ENCODE assay signal across 8 cellular contexts in genomic region chr3:40452562-40452875, GRCh38. TPM values are rescaled to one million over a fixed set of nuclear protein-coding genes. Genes with fewer than 3 reads are reported as not detected.
DNase-seq lines count a peak whose midpoint lies in the region; ATAC-seq and TF ChIP-seq lines count a peak whose summit lies in the region.

No MANE protein-coding gene starts in this region.

- TF ChIP-seq CTCF in left lung (IDR thresholded peaks at IDR 0.05), result no peak
- no peak for TF ChIP-seq CTCF in testis (IDR thresholded peaks at IDR 0.05)

- H3K27ac ChIP-seq in angular gyrus (ENCODE audit: low read depth, low read length) (peak overlapping the region; percentile 94), left lung (peak overlapping the region; percentile 91 to 93), testis (peak overlapping the region; percentile 90 to 92)

- no peaks in the 10 kb centered on the region for H3K9me3 Mint-ChIP-seq in activated CD4-positive, alpha-beta T cell treated with anti-CD3 and anti-CD28 coated beads for 36 hours (ENCODE audit: low read depth)

- DNase-seq in activated CD4-positive, alpha-beta T cell treated with anti-CD3 and anti-CD28 coated beads for 36 hours, result no peak
- no peak for DNase-seq in activated CD4-positive, alpha-beta T cell treated with anti-CD3 and anti-CD28 coated beads for 1 hour
- no peak for DNase-seq in left lung
- no peak for DNase-seq in testis
- DNase-seq in SW480 (ENCODE audit: low spot score), result no peak

- 1% methylated on average over 7 of the region's 7 CpGs for WGBS in testis, 2 donors

- peaks cover 6 to 29% of the 10 kb centered on the region in 2 donors for H3K4me1 ChIP-seq in left lung
- peaks cover 14% of the 10 kb centered on the region for H3K4me1 ChIP-seq in testis

- intact Hi-C loops in activated CD4-positive, alpha-beta T cell treated with anti-CD3 and anti-CD28 coated beads for 36 hours (cut with DNase I, micrococcal nuclease), result loop anchor here (2.0 to 10.0 kb wide), 6 partner anchors 24 to 1510 kb away; partner anchors contain the start of genes SCN11A (in 1 of the 2), ULK4 (in 1 of the 2), WDR48 (in 1 of the 2) and ZNF619 (in 1 of the 2)
- intact Hi-C loops in left lung (cut with DNase I) (no loop called here), testis (cut with DNase I; ENCODE audit: low total_unique reads) (loop anchor here (10.0 kb wide), 1 partner anchor 138 kb away; no protein-coding TSS in a partner anchor)

- ATAC-seq in activated CD4-positive, alpha-beta T cell treated with anti-CD3 and anti-CD28 coated beads for 36 hours, result no peak
- ATAC-seq in left lung (peak; percentile 32), GM19351 (IDR thresholded peaks at IDR 0.05; ENCODE audit: unreplicated experiment) (no peak), HG02588 (IDR thresholded peaks at IDR 0.05; ENCODE audit: unreplicated experiment) (no peak)

- H3K27me3 ChIP-seq in left lung (no peaks in the 10 kb centered on the region), testis (no peaks in the 10 kb centered on the region)

- peaks cover 3% of the 10 kb centered on the region for H3K36me3 Mint-ChIP-seq in activated CD4-positive, alpha-beta T cell treated with anti-CD3 and anti-CD28 coated beads for 36 hours (ENCODE audit: low read depth)

- peaks cover 30% of the 10 kb centered on the region for H3K4me1 Mint-ChIP-seq in activated CD4-positive, alpha-beta T cell treated with anti-CD3 and anti-CD28 coated beads for 36 hours

- POLR2A ChIA-PET in activated CD4-positive, alpha-beta T cell treated with anti-CD3 and anti-CD28 coated beads for 36 hours (lab: Charles Lee), result no interaction called here

- no peak for TF ChIP-seq POLR2A in testis (IDR thresholded peaks at IDR 0.05)

- H3K36me3 ChIP-seq in left lung (no peaks in the 10 kb centered on the region), testis (ENCODE audit: low read depth, missing control alignments) (no peaks in the 10 kb centered on the region)

- no peaks in the 10 kb centered on the region for H3K9me3 ChIP-seq in left lung
- H3K9me3 ChIP-seq in testis, result no peaks in the 10 kb centered on the region

- CTCF ChIA-PET in activated CD4-positive, alpha-beta T cell treated with anti-CD3 and anti-CD28 coated beads for 36 hours (lab: Charles Lee), result interaction anchor here (0.6 to 1.6 kb wide), 2 partner anchors 25 to 124 kb away, joined by 3 to 6 read pairs; partner anchors contain the start of gene ZNF619

- peak overlapping the region; percentile 57 to 66 for H3K4me3 ChIP-seq in left lung
- H3K4me3 ChIP-seq in testis, result peak overlapping the region; percentile 61 to 77

- no peaks in the 10 kb centered on the region for H3K27me3 Mint-ChIP-seq in activated CD4-positive, alpha-beta T cell treated with anti-CD3 and anti-CD28 coated beads for 36 hours

- H3K4me3 Mint-ChIP-seq in activated CD4-positive, alpha-beta T cell treated with anti-CD3 and anti-CD28 coated beads for 36 hours, result peak overlapping the region; percentile 96

- peak overlapping the region; percentile 96 for H3K27ac Mint-ChIP-seq in activated CD4-positive, alpha-beta T cell treated with anti-CD3 and anti-CD28 coated beads for 36 hours

RNA-seq across cellular contexts. Expression of gene RPL14, which starts 4.6 kb away (rescaled TPM):
- total RNA-seq in activated CD4-positive, alpha-beta T cell treated with anti-CD3 and anti-CD28 coated beads for 36 hours, result 1,000 to 10,000 TPM; 3,053 to 3,976 TPM
- 1,000 to 10,000 TPM; 1,295 to 1,533 TPM for total RNA-seq in left lung
- total RNA-seq in testis, result 100 to 1,000 TPM; 100 to 170 TPM
- 361 TPM for polyA plus RNA-seq in testis (ENCODE audit: insufficient read depth, low read depth, low replicate concordance)

RNA-seq across cellular contexts. Expression of gene ZNF619, which starts 24.4 kb away (rescaled TPM):
- total RNA-seq in activated CD4-positive, alpha-beta T cell treated with anti-CD3 and anti-CD28 coated beads for 36 hours, result 1 to 10 TPM; 5.6 to 7.0 TPM
- total RNA-seq in left lung, result 1 to 10 TPM; 6.9 TPM
- 1 to 10 TPM; 4.1 to 4.4 TPM for total RNA-seq in testis
- 3.0 TPM for polyA plus RNA-seq in testis (ENCODE audit: insufficient read depth, low read depth, low replicate concordance)

RNA-seq across cellular contexts. Expression of gene ZNF620, which starts 53.3 kb away (rescaled TPM):
- 1 to 10 TPM; 3.8 to 3.9 TPM for total RNA-seq in activated CD4-positive, alpha-beta T cell treated with anti-CD3 and anti-CD28 coated beads for 36 hours
- total RNA-seq in left lung (1 to 10 TPM; 5.5 to 6.0 TPM), testis (1 to 10 TPM; 3.7 to 4.2 TPM)
- polyA plus RNA-seq in testis (ENCODE audit: insufficient read depth, low read depth, low replicate concordance), result 1.6 TPM

Comparison
In these comparisons a context has a peak if more than half of its experiments do, and no peak if none do; other contexts are left out.
1. RNA of gene RPL14, which starts 4.6 kb away (total RNA-seq): 3,053 to 3,976 TPM in activated CD4-positive, alpha-beta T cell treated with anti-CD3 and anti-CD28 coated beads for 36 hours and 1,295 to 1,533 TPM in left lung; 100 to 170 TPM in testis; every median in the first group is over 4 times any median in the second.
2. intact Hi-C loops: an anchor here in activated CD4-positive, alpha-beta T cell treated with anti-CD3 and anti-CD28 coated beads for 36 hours (2.0 to 10.0 kb wide) and testis (10.0 kb wide); none called in left lung.
3. Peak in every context shown above with its lines, with median percentiles within 50 percentile points of each other: H3K27ac ChIP-seq.